ENCODE assay signal across 14 cellular contexts in the genomic region with DNA sequence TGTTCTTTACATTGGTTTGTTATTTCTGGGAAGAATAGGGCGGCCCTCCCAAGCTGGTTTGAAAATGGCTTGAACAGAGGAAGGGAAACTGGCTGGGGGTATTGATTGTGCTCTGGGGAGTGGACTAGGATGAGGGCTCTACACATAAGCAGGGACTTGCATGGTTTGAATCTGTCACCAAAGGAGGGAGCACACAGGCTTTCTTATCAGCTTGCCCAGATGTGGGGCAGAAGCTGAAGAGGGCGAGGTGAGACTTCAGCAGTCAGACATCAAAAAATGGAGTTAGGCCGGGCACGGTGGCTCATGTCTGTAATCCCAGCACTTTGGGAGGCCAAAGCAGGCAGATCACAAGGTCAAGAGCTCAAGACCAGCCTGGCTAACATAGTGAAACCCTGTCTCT. TPM values are rescaled to one million over a fixed set of nuclear protein-coding genes. Genes with fewer than 3 reads are reported as not detected.
DNase-seq lines count a peak whose midpoint lies in the region; ATAC-seq and TF ChIP-seq lines count a peak whose summit lies in the region.
"Had no signal": no experiment of that assay in that cellular context is flagged by ENCODE, and none has a peak within 500 bp of the region (broad histone marks: within the 10 kb centered on the region; RNA-seq: fewer than 3 reads in every experiment).

No MANE protein-coding gene starts in this region.

- no peak overlapping the region for H3K27ac ChIP-seq in smooth muscle cell (ENCODE audit: low read depth)

- H3K27me3 Mint-ChIP-seq in activated T-cell treated with anti-CD3 and anti-CD28 coated beads, Interleukin-2, amount 50 U/mL, for 4 hours (ENCODE audit: low read depth): peaks cover 37% of the 10 kb centered on the region
- no peaks in the 10 kb centered on the region for H3K27me3 Mint-ChIP-seq in stimulated activated memory B cell treated with anti-CD40 and anti-IgM and Interleukin-4, amounts not matched to agents 10 μg/mL and 1 μg/mL and 100 μg/mL, for 72 hours

- no peaks in the 10 kb centered on the region for H3K27me3 ChIP-seq in smooth muscle cell (ENCODE audit: low read depth)

- no peaks in the 10 kb centered on the region for H3K9me3 ChIP-seq in smooth muscle cell (replicated peaks; ENCODE audit: low read depth)

- no peaks in the 10 kb centered on the region for H3K4me1 ChIP-seq in smooth muscle cell (ENCODE audit: low read depth)

- H2AFZ ChIP-seq in smooth muscle cell (ENCODE audit: low read depth): no peak overlapping the region

- H3F3A ChIP-seq in smooth muscle cell (ENCODE audit: low read depth): no peaks in the 10 kb centered on the region

- no peak overlapping the region for H3K4me3 ChIP-seq in smooth muscle cell

- H3K4me1 Mint-ChIP-seq in activated T-cell treated with anti-CD3 and anti-CD28 coated beads, Interleukin-2, amount 50 U/mL, for 4 hours (ENCODE audit: low read depth): peaks cover 10% of the 10 kb centered on the region
- H3K4me1 Mint-ChIP-seq in stimulated activated memory B cell treated with anti-CD40 and anti-IgM and Interleukin-4, amounts not matched to agents 10 μg/mL and 1 μg/mL and 100 μg/mL, for 72 hours: peaks cover 54% of the 10 kb centered on the region
- H3K4me1 Mint-ChIP-seq: activated T-helper 17 cell treated with anti-CD3 and anti-CD28 coated beads, Interleukin-2, amount 50 U/mL, for 72 hours had no signal

- H3K9ac ChIP-seq in smooth muscle cell (ENCODE audit: low read depth): no peak overlapping the region

- WGBS in smooth muscle cell (ENCODE audit: low lambda C conversion rate): 92% methylated on average over 4 of the region's 4 CpGs

- peak overlapping the region; percentile 81 for H3K27ac Mint-ChIP-seq in stimulated activated memory B cell treated with anti-CD40 and anti-IgM and Interleukin-4, amounts not matched to agents 10 μg/mL and 1 μg/mL and 100 μg/mL, for 72 hours
- H3K27ac Mint-ChIP-seq: activated T-helper 17 cell treated with anti-CD3 and anti-CD28 coated beads, Interleukin-2, amount 50 U/mL, for 72 hours had no signal

- no peak for TF ChIP-seq CTCF in smooth muscle cell (IDR thresholded peaks at IDR 0.05; ENCODE audit: borderline replicate concordance, insufficient read depth, poor library complexity, severe bottlenecking)

- no peaks in the 10 kb centered on the region for H4K20me1 ChIP-seq in smooth muscle cell (ENCODE audit: low read depth)

- no peak overlapping the region for H3K4me2 ChIP-seq in smooth muscle cell

- H3K9me3 Mint-ChIP-seq in activated T-cell treated with anti-CD3 and anti-CD28 coated beads, Interleukin-2, amount 50 U/mL, for 4 hours: no peaks in the 10 kb centered on the region
- H3K9me3 Mint-ChIP-seq in stimulated activated memory B cell treated with anti-CD40 and anti-IgM and Interleukin-4, amounts not matched to agents 10 μg/mL and 1 μg/mL and 100 μg/mL, for 72 hours: peaks cover 6% of the 10 kb centered on the region
- H3K9me3 Mint-ChIP-seq: activated T-helper 17 cell treated with anti-CD3 and anti-CD28 coated beads, Interleukin-2, amount 50 U/mL, for 72 hours had no signal

- no peaks in the 10 kb centered on the region for H3K79me2 ChIP-seq in smooth muscle cell (ENCODE audit: low read depth)

- H3K4me3 Mint-ChIP-seq in activated T-cell treated with anti-CD3 and anti-CD28 coated beads, Interleukin-2, amount 50 U/mL, for 4 hours: peak overlapping the region; percentile 4
- H3K4me3 Mint-ChIP-seq in stimulated activated memory B cell treated with anti-CD40 and anti-IgM and Interleukin-4, amounts not matched to agents 10 μg/mL and 1 μg/mL and 100 μg/mL, for 72 hours: peak overlapping the region; percentile 5
- H3K4me3 Mint-ChIP-seq: activated T-helper 17 cell treated with anti-CD3 and anti-CD28 coated beads, Interleukin-2, amount 50 U/mL, for 72 hours had no signal

- no peaks in the 10 kb centered on the region for H3K36me3 Mint-ChIP-seq in activated T-cell treated with anti-CD3 and anti-CD28 coated beads, Interleukin-2, amount 50 U/mL, for 4 hours (ENCODE audit: insufficient read depth)
- peaks cover 5% of the 10 kb centered on the region for H3K36me3 Mint-ChIP-seq in stimulated activated memory B cell treated with anti-CD40 and anti-IgM and Interleukin-4, amounts not matched to agents 10 μg/mL and 1 μg/mL and 100 μg/mL, for 72 hours

- no peaks in the 10 kb centered on the region for H3K36me3 ChIP-seq in smooth muscle cell (ENCODE audit: low read depth)

- no peak for ATAC-seq in activated T-cell treated with anti-CD3 and anti-CD28 coated beads, Interleukin-2, amount 50 U/mL, for 4 hours
- ATAC-seq in HG02610 (IDR thresholded peaks at IDR 0.05; ENCODE audit: unreplicated experiment) (peak; percentile 22), HG03432 (IDR thresholded peaks at IDR 0.05; ENCODE audit: unreplicated experiment) (peak; percentile 30)
- peak; percentile 2 for ATAC-seq in stimulated activated memory B cell treated with anti-CD40 and anti-IgM and Interleukin-4, amounts not matched to agents 10 μg/mL and 1 μg/mL and 100 μg/mL, for 72 hours
- ATAC-seq: activated T-helper 17 cell treated with anti-CD3 and anti-CD28 coated beads, Interleukin-2, amount 50 U/mL, for 72 hours had no signal

- no peak for DNase-seq in activated T-cell treated with anti-CD3 and anti-CD28 coated beads, Interleukin-2, amount 50 U/mL, for 4 hours
- no peak for DNase-seq in activated T-cell treated with anti-CD3 and anti-CD28 coated beads, Interleukin-2, amount 50 U/mL, for 48 hours
- DNase-seq in iPS-NIHi7 (ENCODE audit: extremely low spot score) (no peak), smooth muscle cell (lab: John Stamatoyannopoulos, UW; ENCODE audit: unreplicated experiment) (no peak), T-helper 2 cell (no peak)
- DNase-seq: 8988T; central memory CD4-positive, alpha-beta T cell; DND-41; IMR-90; NCI-H2171 treated with DMSO at 0.1 percent for 48 hours had no signal

RNA-seq across cellular contexts. Expression of a gene that starts 7.2 kb away (rescaled TPM):
- 10 to 100 TPM; 13.0 to 15.4 (median 13.6) TPM for total RNA-seq in activated T-cell treated with anti-CD3 and anti-CD28 coated beads, Interleukin-2, amount 50 U/mL, for 4 hours
- total RNA-seq in smooth muscle cell: 53.8 and 60.6 TPM in 2 replicates
- polyA plus RNA-seq in smooth muscle cell: 5.0 and 8.3 TPM in 2 replicates

Comparison
In these comparisons a context has a peak if more than half of its experiments do, and no peak if none do; other contexts are left out.
1. ATAC-seq: peak in HG02610 (single experiment), HG03432 (single experiment) and stimulated activated memory B cell treated with anti-CD40 and anti-IgM and Interleukin-4, amounts not matched to agents 10 μg/mL and 1 μg/mL and 100 μg/mL, for 72 hours (single experiment); none in activated T-cell treated with anti-CD3 and anti-CD28 coated beads, Interleukin-2, amount 50 U/mL, for 4 hours (0 of 2).